In genomic region chr10:113982296-113982695, GRCh38 we compare ENCODE assay signal across 13 cellular contexts.
DNase-seq lines count a peak whose midpoint lies in the region; ATAC-seq and TF ChIP-seq lines count a peak whose summit lies in the region.
"Had no signal": no experiment of that assay in that cellular context is flagged by ENCODE, and none has a peak within 500 bp of the region (broad histone marks: within the 10 kb centered on the region; RNA-seq: fewer than 3 reads in every experiment).

No MANE protein-coding gene starts in this region.

- CTCF ChIA-PET in activated naive CD4-positive, alpha-beta T cell treated with anti-CD3 and anti-CD28 coated beads, Interleukin-2, amount 10 ng/mL, durations not matched to agents 7 days and 5 days (lab: Charles Lee), result no interaction called here

- no peak overlapping the region for H3K4me3 Mint-ChIP-seq in activated naive CD4-positive, alpha-beta T cell treated with anti-CD3 and anti-CD28 coated beads, Interleukin-2, amount 10 ng/mL, durations not matched to agents 7 days and 5 days
- H3K4me3 Mint-ChIP-seq: dendritic cell treated with granulocyte-macrophage colony-stimulating factor and Interleukin-4, amounts not matched to agents 40 ng/mL and 50 ng/mL, for 4 days; naive B cell had no signal

- H3K36me3 ChIP-seq in heart left ventricle (no peaks in the 10 kb centered on the region), thyroid gland (no peaks in the 10 kb centered on the region)
- H3K36me3 ChIP-seq: WERI-Rb-1 had no signal

- intact Hi-C loops in heart left ventricle (cut with DNase I), result no loop called here
- intact Hi-C loops in Right ventricle myocardium inferior (cut with DNase I), result no loop called here
- intact Hi-C loops in thyroid gland (cut with DNase I), result no loop called here

- peaks cover 69% of the 10 kb centered on the region for H3K27me3 Mint-ChIP-seq in activated naive CD4-positive, alpha-beta T cell treated with anti-CD3 and anti-CD28 coated beads, Interleukin-2, amount 10 ng/mL, durations not matched to agents 7 days and 5 days
- H3K27me3 Mint-ChIP-seq: naive B cell had no signal

- H3K27ac ChIP-seq in heart left ventricle (peak overlapping the region in 8 of 12 donors; percentile 2 to 52 (median 36)), thyroid gland (peak overlapping the region; percentile 79 to 94 (median 92))
- H3K27ac ChIP-seq: WERI-Rb-1 had no signal

- H3K27ac Mint-ChIP-seq in activated naive CD4-positive, alpha-beta T cell treated with anti-CD3 and anti-CD28 coated beads, Interleukin-2, amount 10 ng/mL, durations not matched to agents 7 days and 5 days, result no peak overlapping the region
- H3K27ac Mint-ChIP-seq: dendritic cell treated with granulocyte-macrophage colony-stimulating factor and Interleukin-4, amounts not matched to agents 40 ng/mL and 50 ng/mL, for 4 days had no signal

- peaks cover 0 to 20% (median 9%) of the 10 kb centered on the region in 12 donors for H3K4me1 ChIP-seq in heart left ventricle
- H3K4me1 ChIP-seq in thyroid gland, result peaks cover 24 to 29% of the 10 kb centered on the region in 2 donors

- H3K27me3 ChIP-seq in heart left ventricle (no peaks in the 10 kb centered on the region), thyroid gland (no peaks in the 10 kb centered on the region)

- TF ChIP-seq POLR2A in heart left ventricle (IDR thresholded peaks at IDR 0.05) (no peak), thyroid gland (IDR thresholded peaks at IDR 0.05) (no peak)

- no peak for DNase-seq in heart left ventricle
- DNase-seq in Right ventricle myocardium inferior (ENCODE audit: missing footprints), result no peak
- no peak for DNase-seq in thyroid gland
- DNase-seq in NCI-H2081 treated with DMSO at 0.1 percent for 48 hours (lab: John Stamatoyannopoulos, UW), result no peak
- DNase-seq in HCEC 1CT, result no peak
- DNase-seq in activated naive CD4-positive, alpha-beta T cell treated with anti-CD3 and anti-CD28 coated beads, Interleukin-2, amount 10 ng/mL, durations not matched to agents 7 days and 5 days, result no peak
- DNase-seq: 8988T; activated CD8-positive, alpha-beta memory T cell treated with anti-CD3 and anti-CD28 coated beads, Interleukin-2, amount 50 U/mL, for 48 hours; naive B cell; WERI-Rb-1 had no signal

- TF ChIP-seq CTCF in heart left ventricle (IDR thresholded peaks at IDR 0.05) (no peak), thyroid gland (IDR thresholded peaks at IDR 0.05) (no peak)

- H3K9me3 ChIP-seq in heart left ventricle, result no peaks in the 10 kb centered on the region
- H3K9me3 ChIP-seq in thyroid gland, result no peaks in the 10 kb centered on the region

- ATAC-seq in heart left ventricle, result no peak
- no peak for ATAC-seq in Right ventricle myocardium inferior
- ATAC-seq in HG02642 (IDR thresholded peaks at IDR 0.05; ENCODE audit: poor library complexity, unreplicated experiment), result peak; percentile 27
- peak; percentile 10 for ATAC-seq in HG03442 (IDR thresholded peaks at IDR 0.05; ENCODE audit: unreplicated experiment)

- peaks cover 10% of the 10 kb centered on the region for H3K9me3 Mint-ChIP-seq in activated naive CD4-positive, alpha-beta T cell treated with anti-CD3 and anti-CD28 coated beads, Interleukin-2, amount 10 ng/mL, durations not matched to agents 7 days and 5 days

- peaks cover 8% of the 10 kb centered on the region for H3K4me1 Mint-ChIP-seq in activated naive CD4-positive, alpha-beta T cell treated with anti-CD3 and anti-CD28 coated beads, Interleukin-2, amount 10 ng/mL, durations not matched to agents 7 days and 5 days

- no peaks in the 10 kb centered on the region for H3K36me3 Mint-ChIP-seq in activated naive CD4-positive, alpha-beta T cell treated with anti-CD3 and anti-CD28 coated beads, Interleukin-2, amount 10 ng/mL, durations not matched to agents 7 days and 5 days

- H3K4me3 ChIP-seq in heart left ventricle, result no peak overlapping the region
- H3K4me3 ChIP-seq in thyroid gland (replicated peaks in 1 of 3), result no peak overlapping the region

Comparison
In these comparisons a context has a peak if more than half of its experiments do, and no peak if none do; other contexts are left out.
1. ATAC-seq: peak in HG02642 (single experiment) and HG03442 (single experiment); none in heart left ventricle (0 of 4) and Right ventricle myocardium inferior (single experiment).